ENCODE assay signal across 8 cellular contexts in the genomic region with DNA sequence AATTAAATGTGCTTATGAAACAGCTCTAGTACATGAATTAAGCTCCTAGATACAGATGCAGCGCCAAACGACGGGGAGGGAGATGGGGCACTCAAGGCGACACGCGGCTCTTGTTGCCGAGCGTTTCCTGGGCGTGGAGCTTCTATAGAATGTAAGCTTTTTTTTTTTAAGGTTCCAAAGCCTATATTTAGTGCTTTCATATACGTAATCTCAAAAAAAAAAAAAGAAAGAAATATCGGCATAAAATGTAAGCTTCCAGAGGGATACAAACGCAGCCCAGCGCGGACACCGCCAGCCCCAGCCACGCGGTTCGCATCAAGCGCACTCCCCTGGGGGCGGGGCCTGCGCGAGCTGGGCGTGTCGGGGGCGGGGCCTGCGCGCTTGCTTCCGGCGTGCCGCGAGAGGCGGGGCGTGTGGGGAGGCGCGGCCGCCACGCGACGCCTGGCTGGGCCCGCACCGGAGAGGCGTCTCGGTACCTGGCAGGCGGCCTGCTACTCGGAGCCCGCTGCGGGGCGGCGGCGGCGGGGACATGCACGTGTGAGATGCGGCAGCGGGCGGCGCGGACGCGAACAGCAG. TPM values are rescaled to one million over a fixed set of nuclear protein-coding genes. Genes with fewer than 3 reads are reported as not detected.
A peak's percentile ranks its signal among the peaks of the same experiment; 100 is the strongest.
DNase-seq lines count a peak whose midpoint lies in the region; ATAC-seq and TF ChIP-seq lines count a peak whose summit lies in the region.

Gene URI1 (plus strand): TSS at position 412 of the 576 bp plus-strand sequence. CDS start 309 bp downstream, outside the sequence.

- peak within 1 kb of the TSS; percentile 65 for H3K27ac Mint-ChIP-seq in osteocyte (ENCODE audit: unreplicated experiment)

- H3K4me1 Mint-ChIP-seq in osteocyte (ENCODE audit: unreplicated experiment), result peaks cover 28% of the 10 kb centered on the region

- H3K27me3 Mint-ChIP-seq in osteocyte (ENCODE audit: unreplicated experiment), result peaks cover 3% of the 10 kb centered on the region

- no peaks in the 10 kb centered on the region for H3K36me3 Mint-ChIP-seq in osteocyte (ENCODE audit: unreplicated experiment)

- peak within 1 kb of the TSS; percentile 75 to 80 for H3K27ac ChIP-seq in testis

- TF ChIP-seq CTCF in HFF-Myc (IDR thresholded peaks at IDR 0.05; ENCODE audit: low read depth, low read length, missing control alignments) (no peak), NB4 (IDR thresholded peaks at IDR 0.05; ENCODE audit: low read depth, low read length) (no peak), osteocyte (IDR thresholded peaks at IDR 0.05) (no peak), testis (IDR thresholded peaks at IDR 0.05) (no peak)

- peak within 1 kb of the TSS; percentile 92 for H3K4me3 Mint-ChIP-seq in osteocyte (ENCODE audit: unreplicated experiment)

- WGBS in testis, 2 donors, result 0 to 1% methylated on average over 31 to 37 of the region's 59 CpGs

- peaks cover 5% of the 10 kb centered on the region for H3K4me1 ChIP-seq in testis

- intact Hi-C loops in testis (cut with DNase I; ENCODE audit: low total_unique reads), result no loop called here

- no peaks in the 10 kb centered on the region for H3K36me3 ChIP-seq in testis (ENCODE audit: low read depth, missing control alignments)

- H3K4me3 ChIP-seq in HFF-Myc (replicated peaks; ENCODE audit: low read depth, low read length) (peak within 1 kb of the TSS; percentile 95), NB4 (ENCODE audit: low read depth, low read length) (peak within 1 kb of the TSS; percentile 91), testis (peak within 1 kb of the TSS; percentile 77 to 84)

- peaks cover 6% of the 10 kb centered on the region for H3K9me3 Mint-ChIP-seq in osteocyte (ENCODE audit: unreplicated experiment)

- DNase-seq in GM04504 (ENCODE audit: low read depth) (peak; percentile 66), HFF-Myc (ENCODE audit: extremely low read depth, low read depth) (peak; percentile 10), NB4 (ENCODE audit: low read depth) (peak; percentile 85), glomerular visceral epithelial cell (ENCODE audit: extremely low spot score) (peak; percentile 85), osteocyte (ENCODE audit: extremely low spot score, unreplicated experiment) (peak; percentile 97), testis (peak; percentile 94)
- DNase-seq in activated naive CD4-positive, alpha-beta T cell treated with anti-CD3 and anti-CD28 coated beads, Interleukin-2, amount 50 U/mL, for 16 hours, result peak; percentile 93

- H3K27me3 ChIP-seq in testis, result no peaks in the 10 kb centered on the region

- TF ChIP-seq POLR2A in NB4 (IDR thresholded peaks at IDR 0.05; ENCODE audit: extremely low read depth, insufficient read length), result peak; percentile 70
- no peak for TF ChIP-seq POLR2A in testis (IDR thresholded peaks at IDR 0.05)

- peak; percentile 95 for ATAC-seq in SK-N-SH treated with all-trans-retinoic acid at 6 μM for 48 hours

- H3K9me3 ChIP-seq in testis, result no peaks in the 10 kb centered on the region

TF ChIP-seq in SK-N-SH treated with all-trans-retinoic acid at 6 μM for 48 hours, 23 proteins besides CTCF, POLR2A, EP300 and RAD21:
- no peak for TF ChIP-seq GLIS3 (CRISPR knock-in tag; IDR thresholded peaks at IDR 0.05)
- TF ChIP-seq ZNF8 (CRISPR knock-in tag; IDR thresholded peaks at IDR 0.05), result no peak
- no peak for TF ChIP-seq TCF4 (CRISPR knock-in tag; IDR thresholded peaks at IDR 0.05; ENCODE audit: borderline replicate concordance)
- no peak for TF ChIP-seq BACH2 (CRISPR knock-in tag; IDR thresholded peaks at IDR 0.05; ENCODE audit: borderline replicate concordance)
TF ChIP-seq in SK-N-SH treated with all-trans-retinoic acid at 6 μM for 48 hours: peak in this region for 0.

RNA-seq across cellular contexts. Expression of gene URI1, which starts in this region (rescaled TPM):
- 43.7 and 45.1 TPM in 2 replicates for total RNA-seq in osteocyte
- 100 to 1,000 TPM in 1 of 2 donors, 10 to 100 TPM in 1; 71.4 to 104 TPM for total RNA-seq in testis
- polyA plus RNA-seq in testis (ENCODE audit: insufficient read depth, low read depth, low replicate concordance), result 105 TPM

Comparison
In these comparisons a context has a peak if more than half of its experiments do, and no peak if none do; other contexts are left out.
1. Peak in every context shown above with its lines: DNase-seq, ATAC-seq, H3K4me3 ChIP-seq and H3K27ac ChIP-seq.
2. DNase-seq: peak in every context shown above with its lines; median percentile 97 in osteocyte; 94 in testis; 93 in activated naive CD4-positive, alpha-beta T cell treated with anti-CD3 and anti-CD28 coated beads, Interleukin-2, amount 50 U/mL, for 16 hours; 85 in NB4; 85 in glomerular visceral epithelial cell; 66 in GM04504; 10 in HFF-Myc.